8 cellular contexts compared by ENCODE assay signal in genomic region chr14:101972126-101972785, GRCh38. TPM values are rescaled to one million over a fixed set of nuclear protein-coding genes. Genes with fewer than 3 reads are reported as not detected.
DNase-seq lines count a peak whose midpoint lies in the region; ATAC-seq and TF ChIP-seq lines count a peak whose summit lies in the region.

No MANE protein-coding gene starts in this region.

- H3K9me3 ChIP-seq in esophagus muscularis mucosa (no peaks in the 10 kb centered on the region), muscle layer of duodenum (ENCODE audit: control insufficient read depth in 1 of 2, low read length in 2 of 2) (no peaks in the 10 kb centered on the region)

- no peak overlapping the region for H3K4me3 Mint-ChIP-seq in activated CD4-positive, alpha-beta T cell treated with anti-CD3 and anti-CD28 coated beads, Interleukin-2, amount 10 ng/mL, durations not matched to agents 24 days and 14 days

- 7% methylated on average over 9 of the region's 9 CpGs for WGBS in esophagus muscularis mucosa

- H3K36me3 ChIP-seq in esophagus muscularis mucosa (peaks cover 0 to 31% (median 14%) of the 10 kb centered on the region in 4 donors), muscle layer of duodenum (ENCODE audit: control insufficient read depth in 1 of 2, insufficient read depth in 2 of 2, low read length in 2 of 2) (peaks cover 8 to 19% of the 10 kb centered on the region in 2 donors)

- TF ChIP-seq POLR2A in esophagus muscularis mucosa (IDR thresholded peaks at IDR 0.05; ENCODE audit: low read depth): no peak

- peaks cover 26% of the 10 kb centered on the region for H3K4me1 Mint-ChIP-seq in activated CD4-positive, alpha-beta T cell treated with anti-CD3 and anti-CD28 coated beads, Interleukin-2, amount 10 ng/mL, durations not matched to agents 24 days and 14 days

- peaks cover 23% of the 10 kb centered on the region for H3K36me3 Mint-ChIP-seq in activated CD4-positive, alpha-beta T cell treated with anti-CD3 and anti-CD28 coated beads, Interleukin-2, amount 10 ng/mL, durations not matched to agents 24 days and 14 days (ENCODE audit: low read depth)

- H3K27ac Mint-ChIP-seq in activated CD4-positive, alpha-beta T cell treated with anti-CD3 and anti-CD28 coated beads, Interleukin-2, amount 10 ng/mL, durations not matched to agents 24 days and 14 days: peak overlapping the region; percentile 3

- TF ChIP-seq EP300 in esophagus muscularis mucosa (IDR thresholded peaks at IDR 0.05): no peak

- H3K9me3 Mint-ChIP-seq in activated CD4-positive, alpha-beta T cell treated with anti-CD3 and anti-CD28 coated beads, Interleukin-2, amount 10 ng/mL, durations not matched to agents 24 days and 14 days: no peaks in the 10 kb centered on the region

- no peak for DNase-seq in activated CD4-positive, alpha-beta T cell treated with anti-CD3 and anti-CD28 coated beads, Interleukin-2, amount 10 ng/mL, durations not matched to agents 24 days and 14 days
- DNase-seq in activated CD4-positive, alpha-beta T cell treated with anti-CD3 and anti-CD28 coated beads, Interleukin-2, amount 50 U/mL, for 1 hour: no peak
- DNase-seq in SHP77 treated with DMSO at 0.1 percent for 48 hours (lab: John Stamatoyannopoulos, UW) (peak; percentile 41), esophagus muscularis mucosa (ENCODE audit: extremely low spot score) (peak; percentile 96), NCI-H524 treated with DMSO at 0.1 percent for 48 hours (lab: John Stamatoyannopoulos, UW) (no peak)
- DNase-seq in stimulated activated CD8-positive, alpha-beta memory T cell treated with anti-CD3 and anti-CD28 coated beads, Interleukin-4, amount 100 ng/mL, for 48 hours: no peak

- no peak for TF ChIP-seq CTCF in esophagus muscularis mucosa (IDR thresholded peaks at IDR 0.05)

- H3K27ac ChIP-seq in esophagus muscularis mucosa (replicated peaks in 1 of 4): peak overlapping the region; percentile 64 to 79 (median 74)
- H3K27ac ChIP-seq in muscle layer of duodenum (ENCODE audit: low read length): peak overlapping the region; percentile 86

- H3K4me3 ChIP-seq in esophagus muscularis mucosa (peak overlapping the region in 1 of 4 donors; percentile 16), muscle layer of duodenum (ENCODE audit: low read depth in 1 of 2, low read length in 2 of 2) (no peak overlapping the region)

- no peaks in the 10 kb centered on the region for H3K27me3 ChIP-seq in esophagus muscularis mucosa
- H3K27me3 ChIP-seq in muscle layer of duodenum (ENCODE audit: low read depth, low read length): no peaks in the 10 kb centered on the region

- intact Hi-C loops in activated CD4-positive, alpha-beta T cell treated with anti-CD3 and anti-CD28 coated beads, Interleukin-2, amount 10 ng/mL, durations not matched to agents 24 days and 14 days (cut with micrococcal nuclease): no loop called here
- intact Hi-C loops in esophagus muscularis mucosa (cut with DNase I): no loop called here

- H3K4me1 ChIP-seq in esophagus muscularis mucosa (peaks cover 35 to 68% (median 65%) of the 10 kb centered on the region in 4 donors), muscle layer of duodenum (ENCODE audit: control insufficient read depth in 1 of 2, insufficient read depth in 2 of 2, low read length in 2 of 2) (peaks cover 13 to 21% of the 10 kb centered on the region in 2 donors)

- H3K27me3 Mint-ChIP-seq in activated CD4-positive, alpha-beta T cell treated with anti-CD3 and anti-CD28 coated beads, Interleukin-2, amount 10 ng/mL, durations not matched to agents 24 days and 14 days: no peaks in the 10 kb centered on the region

- no peak for ATAC-seq in GM18873 (IDR thresholded peaks at IDR 0.05; ENCODE audit: low FRiP score, unreplicated experiment)

RNA-seq across cellular contexts. Expression of gene DYNC1H1, which starts 7.9 kb away (rescaled TPM):
- 265 and 272 TPM in 2 replicates for total RNA-seq in activated CD4-positive, alpha-beta T cell treated with anti-CD3 and anti-CD28 coated beads, Interleukin-2, amount 10 ng/mL, durations not matched to agents 24 days and 14 days
- 100 to 1,000 TPM; 608 to 897 (median 728) TPM for total RNA-seq in esophagus muscularis mucosa

Comparison
In these comparisons a context has a peak if more than half of its experiments do, and no peak if none do; other contexts are left out.
1. DNase-seq: peak in SHP77 treated with DMSO at 0.1 percent for 48 hours (single experiment) and esophagus muscularis mucosa (single experiment); none in activated CD4-positive, alpha-beta T cell treated with anti-CD3 and anti-CD28 coated beads, Interleukin-2, amount 10 ng/mL, durations not matched to agents 24 days and 14 days (single experiment), activated CD4-positive, alpha-beta T cell treated with anti-CD3 and anti-CD28 coated beads, Interleukin-2, amount 50 U/mL, for 1 hour (single experiment), NCI-H524 treated with DMSO at 0.1 percent for 48 hours (single experiment) and stimulated activated CD8-positive, alpha-beta memory T cell treated with anti-CD3 and anti-CD28 coated beads, Interleukin-4, amount 100 ng/mL, for 48 hours (single experiment).